ENCODE assay signal across 8 cellular contexts in the genomic region with DNA sequence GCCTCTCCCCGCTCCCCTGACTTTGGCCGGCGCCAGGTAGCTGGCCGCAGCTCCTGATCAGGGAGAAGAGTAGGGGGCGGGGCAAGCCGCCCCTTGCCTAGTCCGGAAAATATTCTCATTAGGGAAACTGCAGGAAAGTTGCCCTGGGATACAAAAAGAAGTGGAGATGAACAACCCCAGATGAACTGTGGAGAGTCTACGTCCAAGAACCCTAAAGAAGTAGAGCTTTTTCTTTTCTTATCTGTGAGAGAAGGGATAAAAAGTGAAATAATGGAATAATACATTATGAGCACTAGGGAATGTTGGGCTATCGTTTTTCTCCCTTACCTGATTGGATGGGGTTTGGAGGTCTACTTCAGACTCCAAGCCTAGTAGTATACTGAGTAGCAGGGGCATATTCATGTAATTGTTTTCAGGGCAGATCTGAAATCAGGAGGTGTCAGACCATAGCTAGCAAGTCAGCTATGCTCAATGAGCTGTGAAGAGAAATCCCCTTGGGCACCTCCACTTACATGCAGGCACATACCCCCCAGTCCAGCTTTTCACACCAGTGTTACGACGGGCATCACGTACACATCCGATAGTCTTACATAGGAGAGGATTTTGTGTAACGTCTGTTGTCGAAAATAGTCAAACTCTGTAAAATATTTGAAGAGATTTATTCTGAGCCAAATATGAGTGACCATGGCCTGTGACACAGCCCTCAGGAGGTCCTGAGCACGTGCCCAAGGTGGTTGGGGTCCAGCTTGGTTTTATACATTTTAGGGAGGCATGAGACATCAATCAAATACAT. TPM values are rescaled to one million over a fixed set of nuclear protein-coding genes. Genes with fewer than 3 reads are reported as not detected.
DNase-seq lines count a peak whose midpoint lies in the region; ATAC-seq and TF ChIP-seq lines count a peak whose summit lies in the region.

No MANE protein-coding gene starts in this region.

- TF ChIP-seq CTCF in ovary (IDR thresholded peaks at IDR 0.05) = no peak

- intact Hi-C loops in ovary (cut with DNase I) = no loop called here
- intact Hi-C loops in head of caudate nucleus (cut with DNase I) = loop anchor here (10.0 kb wide), 2 partner anchors 199 to 421 kb away; no protein-coding TSS in a partner anchor

- no peak for TF ChIP-seq POLR2A in ovary (IDR thresholded peaks at IDR 0.05)

- no peak for TF ChIP-seq EP300 in ovary (IDR thresholded peaks at IDR 0.05)

- H3K36me3 ChIP-seq in ES-I3 (ENCODE audit: insufficient read depth, low read length) = no peaks in the 10 kb centered on the region; the same call in 1 of the 2 replicates
- H3K36me3 ChIP-seq in ovary = no peaks in the 10 kb centered on the region

- H3K27ac ChIP-seq in epithelial cell of prostate (peak overlapping the region; percentile 96), ovary (peak overlapping the region; percentile 98 to 99)

- H3K4me3 ChIP-seq in ovary = peak overlapping the region; percentile 77

- WGBS in ovary, 3 donors = 40 to 42% (median 41%) methylated on average over 16 of the region's 16 CpGs

- H3K9me3 ChIP-seq in ES-I3 (ENCODE audit: control insufficient read depth, insufficient read depth, low read length) = no peaks in the 10 kb centered on the region
- no peaks in the 10 kb centered on the region for H3K9me3 ChIP-seq in ovary

- ATAC-seq in GM21528 (IDR thresholded peaks at IDR 0.05; ENCODE audit: low FRiP score, unreplicated experiment) = peak; percentile 12

- peak overlapping the region; percentile 78 for H3K9ac ChIP-seq in ES-I3 (ENCODE audit: low read depth, low read length)

- H3K4me1 ChIP-seq in ES-I3 (ENCODE audit: insufficient read depth, low read length) (no peaks in the 10 kb centered on the region; the same call in 1 of the 2 replicates), ovary (ENCODE audit: insufficient read depth) (peaks cover 1% of the 10 kb centered on the region)

- peak; percentile 50 for DNase-seq in NCI-H82 (lab: John Stamatoyannopoulos, UW)
- DNase-seq in epithelial cell of prostate (ENCODE audit: low read depth, low spot score) = no peak
- DNase-seq in ovary = no peak
- DNase-seq in GM19238 (ENCODE audit: insufficient read length, low spot score) = no peak
- no peak for DNase-seq in head of caudate nucleus
- DNase-seq in activated naive CD4-positive, alpha-beta T cell treated with Interleukin-2 at 50 U/mL for 16 hours = no peak

- no peaks in the 10 kb centered on the region for H3K27me3 ChIP-seq in ovary

RNA-seq across cellular contexts. Expression of gene DUSP10, which starts 1.7 kb away (rescaled TPM):
- total RNA-seq in ovary = 1 to 10 TPM in 6 of 7 donors, under 1 TPM in 1; 0.81 to 8.5 (median 2.0) TPM
- 1 to 10 TPM; 1.7 to 5.5 TPM for polyA plus RNA-seq in ovary
